Comparison of ENCODE assay signal across 22 cellular contexts in genomic region chr14:90812109-90812508, GRCh38.
"Had no signal": no experiment of that assay in that cellular context is flagged by ENCODE, and none has a peak within 500 bp of the region (broad histone marks: within the 10 kb centered on the region; RNA-seq: fewer than 3 reads in every experiment).

No MANE protein-coding gene starts in this region.

- ATAC-seq: esophagus mucosa; heart left ventricle; stimulated activated naive B cell treated with anti-CD40 and anti-IgM and Interleukin-4, amounts not matched to agents 10 μg/mL and 1 μg/mL and 100 μg/mL, for 72 hours had no signal

- H3K4me3 ChIP-seq: dorsolateral prefrontal cortex, heart left ventricle, left ventricle myocardium inferior, lung, sigmoid colon, skin epidermis, stomach, thoracic aorta, transverse colon had no signal

- H3K9me3 Mint-ChIP-seq: naive B cell; nephron; stimulated activated naive B cell treated with anti-CD40 and anti-IgM and Interleukin-4, amounts not matched to agents 10 μg/mL and 1 μg/mL and 100 μg/mL, for 72 hours had no signal

- H3K27ac Mint-ChIP-seq: naive B cell; nephron; stimulated activated naive B cell treated with anti-CD40 and anti-IgM and Interleukin-4, amounts not matched to agents 10 μg/mL and 1 μg/mL and 100 μg/mL, for 72 hours had no signal

- H3K36me3 Mint-ChIP-seq: naive B cell; stimulated activated naive B cell treated with anti-CD40 and anti-IgM and Interleukin-4, amounts not matched to agents 10 μg/mL and 1 μg/mL and 100 μg/mL, for 72 hours had no signal

- H3K27me3 ChIP-seq: dorsolateral prefrontal cortex, heart left ventricle, sigmoid colon, stomach had no signal

- DNase-seq: cortex of kidney; dorsolateral prefrontal cortex; effector CD8-positive, alpha-beta T cell; hypothalamus; islet precursor cell; left ventricle myocardium inferior; mesenchymal stem cell; naive B cell; sigmoid colon; stimulated activated CD4-positive, alpha-beta T cell treated with anti-CD3 and anti-CD28 coated beads, Interleukin-2, amount 100 ng/mL, for 24 hours; stimulated activated CD4-positive, alpha-beta T cell treated with anti-CD3 and anti-CD28 coated beads, Interleukin-4, amount 100 ng/mL, for 4 hours; stimulated activated naive B cell treated with anti-CD40 and anti-IgM and Interleukin-4, amounts not matched to agents 10 μg/mL and 1 μg/mL and 100 μg/mL, for 72 hours; stomach; transverse colon had no signal

- H3K9me3 ChIP-seq: heart left ventricle, left ventricle myocardium inferior, sigmoid colon, stomach, thoracic aorta, transverse colon had no signal

- H3K27ac ChIP-seq: heart left ventricle, left ventricle myocardium inferior, sigmoid colon, skin epidermis, stomach, thoracic aorta, transverse colon had no signal

- FAIRE-seq: endometrium, frontal cortex had no signal

- H3K4me3 Mint-ChIP-seq: naive B cell; stimulated activated naive B cell treated with anti-CD40 and anti-IgM and Interleukin-4, amounts not matched to agents 10 μg/mL and 1 μg/mL and 100 μg/mL, for 72 hours had no signal

- H3K36me3 ChIP-seq: heart left ventricle, left ventricle myocardium inferior, sigmoid colon, stomach, thoracic aorta, transverse colon had no signal
